8 cellular contexts compared by ENCODE assay signal in the genomic region with DNA sequence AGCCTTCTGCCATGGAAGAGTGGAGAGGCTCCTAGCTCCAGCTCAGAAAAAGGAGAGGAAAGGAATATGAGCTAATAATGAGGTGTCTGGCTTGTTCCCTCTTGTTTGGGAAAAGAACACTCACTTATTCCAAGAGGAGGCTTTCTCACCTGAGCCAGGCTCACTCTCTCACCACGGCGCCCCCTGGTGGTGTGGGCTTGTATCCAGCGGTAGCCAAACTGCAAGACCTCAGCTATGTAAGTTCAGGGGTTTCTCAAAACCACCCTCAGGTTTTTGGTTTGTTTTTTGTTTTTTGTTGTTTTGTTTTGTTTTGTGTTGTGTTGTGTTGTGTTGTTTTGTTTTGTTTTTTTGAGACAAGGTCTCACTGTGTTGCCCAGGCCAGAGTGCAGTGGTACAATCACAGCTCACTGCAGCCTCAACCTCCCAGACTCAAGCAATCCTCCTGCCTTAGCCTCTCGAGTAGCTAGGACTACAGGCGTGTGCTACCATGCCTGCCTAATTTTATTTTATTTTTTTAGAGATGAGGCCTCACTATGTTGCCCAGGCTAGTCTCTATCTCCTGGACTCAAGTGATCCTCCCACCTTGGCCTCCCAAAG.
DNase-seq lines count a peak whose midpoint lies in the region; ATAC-seq and TF ChIP-seq lines count a peak whose summit lies in the region.

No MANE protein-coding gene starts in this region.

- ATAC-seq in activated CD8-positive, alpha-beta T cell treated with anti-CD3 and anti-CD28 coated beads for 36 hours = peak; percentile 64
- peak in 1 of 2 donors; percentile 45 for ATAC-seq in naive B cell (ENCODE audit: low read depth in 2 of 2)
- ATAC-seq in GM21528 (IDR thresholded peaks at IDR 0.05; ENCODE audit: low FRiP score, unreplicated experiment) = no peak

- H3K4me3 ChIP-seq in AG09309 (ENCODE audit: control insufficient read depth, low read depth, low read length) = no peak overlapping the region
- no peak overlapping the region for H3K4me3 ChIP-seq in effector memory CD4-positive, alpha-beta T cell (ENCODE audit: insufficient read depth, low read depth, low read length, poor library complexity, severe bottlenecking)

- peaks cover 3% of the 10 kb centered on the region for H3K27me3 Mint-ChIP-seq in activated CD8-positive, alpha-beta T cell treated with anti-CD3 and anti-CD28 coated beads for 36 hours
- H3K27me3 Mint-ChIP-seq in naive B cell = peaks cover 14 to 30% (median 28%) of the 10 kb centered on the region in 3 donors

- H3K4me1 Mint-ChIP-seq in activated CD8-positive, alpha-beta T cell treated with anti-CD3 and anti-CD28 coated beads for 36 hours (ENCODE audit: low read depth) = no peaks in the 10 kb centered on the region
- no peaks in the 10 kb centered on the region for H3K4me1 Mint-ChIP-seq in naive B cell

- CTCF ChIA-PET in activated CD8-positive, alpha-beta T cell treated with anti-CD3 and anti-CD28 coated beads for 36 hours (lab: Charles Lee) = interaction anchor here (0.6 to 4.6 kb wide), 44 partner anchors 9 to 472 kb away, joined by 3 to 40 read pairs (median 4); no protein-coding TSS in a partner anchor

- H3K36me3 ChIP-seq in effector memory CD4-positive, alpha-beta T cell (ENCODE audit: control insufficient read depth, insufficient read depth, low read length) = no peaks in the 10 kb centered on the region

- intact Hi-C loops in activated CD8-positive, alpha-beta T cell treated with anti-CD3 and anti-CD28 coated beads for 36 hours (cut with micrococcal nuclease) = loop anchor here (5.0 kb wide), 1 partner anchor 314 kb away; no protein-coding TSS in a partner anchor

- POLR2A ChIA-PET in activated CD8-positive, alpha-beta T cell treated with anti-CD3 and anti-CD28 coated beads for 36 hours (lab: Charles Lee) = no interaction called here

- no peak for DNase-seq in AG09309 (ENCODE audit: low read depth)
- peak; percentile 47 for DNase-seq in GM19238 (ENCODE audit: insufficient read length, low spot score)
- peak; percentile 49 for DNase-seq in NCI-H2107 (lab: John Stamatoyannopoulos, UW)
- DNase-seq in activated CD8-positive, alpha-beta T cell treated with anti-CD3 and anti-CD28 coated beads for 36 hours = peak; percentile 83
- DNase-seq in effector memory CD4-positive, alpha-beta T cell = peak; percentile 12 to 46 (median 12)
- DNase-seq in naive B cell = peak; percentile 49
- DNase-seq in stimulated activated naive CD4-positive, alpha-beta T cell treated with Interleukin-2 at 50 U/mL for 16 hours (lab: John Stamatoyannopoulos, UW) = peak; percentile 56

- no peaks in the 10 kb centered on the region for H3K27me3 ChIP-seq in effector memory CD4-positive, alpha-beta T cell (replicated peaks; ENCODE audit: control insufficient read depth, insufficient read depth, low read length, poor library complexity, severe bottlenecking)

- no peaks in the 10 kb centered on the region for H3K4me1 ChIP-seq in effector memory CD4-positive, alpha-beta T cell (ENCODE audit: control insufficient read depth, insufficient read depth, low read length, poor library complexity, severe bottlenecking)

- H3K27ac ChIP-seq in effector memory CD4-positive, alpha-beta T cell (ENCODE audit: insufficient read depth, low read length, poor library complexity, severe bottlenecking) = no peak overlapping the region

- H3K4me3 Mint-ChIP-seq in activated CD8-positive, alpha-beta T cell treated with anti-CD3 and anti-CD28 coated beads for 36 hours = no peak overlapping the region
- H3K4me3 Mint-ChIP-seq in naive B cell = no peak overlapping the region

- peak; percentile 93 for TF ChIP-seq CTCF in AG09309 (IDR thresholded peaks at IDR 0.05; ENCODE audit: control insufficient read depth, insufficient read depth, low read depth, low read length, missing control alignments)
- peak; percentile 76 for TF ChIP-seq CTCF in activated CD8-positive, alpha-beta T cell treated with anti-CD3 and anti-CD28 coated beads for 36 hours (IDR thresholded peaks at IDR 0.05)

- no peaks in the 10 kb centered on the region for H3K9me3 Mint-ChIP-seq in activated CD8-positive, alpha-beta T cell treated with anti-CD3 and anti-CD28 coated beads for 36 hours
- peaks cover 0 to 12% (median 1%) of the 10 kb centered on the region in 7 donors for H3K9me3 Mint-ChIP-seq in naive B cell

- no peaks in the 10 kb centered on the region for H3K9me3 ChIP-seq in effector memory CD4-positive, alpha-beta T cell (ENCODE audit: control insufficient read depth, low read length)

- H3K27ac Mint-ChIP-seq in activated CD8-positive, alpha-beta T cell treated with anti-CD3 and anti-CD28 coated beads for 36 hours = no peak overlapping the region
- H3K27ac Mint-ChIP-seq in naive B cell = no peak overlapping the region

- H3K36me3 Mint-ChIP-seq in activated CD8-positive, alpha-beta T cell treated with anti-CD3 and anti-CD28 coated beads for 36 hours (ENCODE audit: low read depth) = no peaks in the 10 kb centered on the region
- no peaks in the 10 kb centered on the region for H3K36me3 Mint-ChIP-seq in naive B cell
